In genomic region chr18:1253825-1254224, GRCh38 we compare ENCODE assay signal across 1 cellular context.
TF ChIP-seq lines count a peak whose summit lies in the region.

No MANE protein-coding gene starts in this region.

TF ChIP-seq in HepG2, 621 proteins besides CTCF, POLR2A, EP300 and RAD21 (continued from another document):
- no peak for TF ChIP-seq ZBTB4 (CRISPR knock-in tag; IDR thresholded peaks at IDR 0.05; ENCODE audit: borderline replicate concordance)
- TF ChIP-seq ZNF674 (CRISPR knock-in tag; IDR thresholded peaks at IDR 0.05; ENCODE audit: low read depth), result no peak
- no peak for TF ChIP-seq FOXA3 (CRISPR knock-in tag; IDR thresholded peaks at IDR 0.05)
- TF ChIP-seq CAMTA2 (CRISPR knock-in tag; IDR thresholded peaks at IDR 0.05; ENCODE audit: borderline replicate concordance), result no peak
- no peak for TF ChIP-seq ARNT (IDR thresholded peaks at IDR 0.05)
- no peak for TF ChIP-seq XBP1 (CRISPR knock-in tag; IDR thresholded peaks at IDR 0.05)
- TF ChIP-seq KMT2A (CRISPR knock-in tag; IDR thresholded peaks at IDR 0.05), result no peak
- TF ChIP-seq ZNF263 (CRISPR knock-in tag; IDR thresholded peaks at IDR 0.05), result no peak
- no peak for TF ChIP-seq NR2F1 (CRISPR knock-in tag; IDR thresholded peaks at IDR 0.05)
- no peak for TF ChIP-seq HINFP (CRISPR knock-in tag; IDR thresholded peaks at IDR 0.05; ENCODE audit: low read depth)
- no peak for TF ChIP-seq ZHX2 (IDR thresholded peaks at IDR 0.05; ENCODE audit: low read depth)
- TF ChIP-seq ZHX2 (CRISPR knock-in tag; IDR thresholded peaks at IDR 0.05; ENCODE audit: borderline replicate concordance), result no peak
- no peak for TF ChIP-seq DR1 (CRISPR knock-in tag; IDR thresholded peaks at IDR 0.05)
- no peak for TF ChIP-seq FOXP4 (CRISPR knock-in tag; IDR thresholded peaks at IDR 0.05)
- no peak for TF ChIP-seq ELF4 (CRISPR knock-in tag; IDR thresholded peaks at IDR 0.05; ENCODE audit: borderline replicate concordance)
- TF ChIP-seq NR0B2 (CRISPR knock-in tag; IDR thresholded peaks at IDR 0.05), result no peak
